In genomic region chr19:32264568-32264967, GRCh38 we compare ENCODE assay signal across 30 cellular contexts.
"Had no signal": no experiment of that assay in that cellular context is flagged by ENCODE, and none has a peak within 500 bp of the region (broad histone marks: within the 10 kb centered on the region; RNA-seq: fewer than 3 reads in every experiment).

No MANE protein-coding gene starts in this region.

- H3K4me1 Mint-ChIP-seq: activated CD4-positive, alpha-beta T cell treated with anti-CD3 and anti-CD28 coated beads, Interleukin-2, amount 10 ng/mL, durations not matched to agents 7 days and 5 days; activated T-helper 17 cell treated with anti-CD3 and anti-CD28 coated beads, Interleukin-2, amount 50 U/mL, for 72 hours; central memory CD8-positive, alpha-beta T cell; T-helper 17 cell had no signal

- H3K27me3 Mint-ChIP-seq: activated CD4-positive, alpha-beta T cell treated with anti-CD3 and anti-CD28 coated beads, Interleukin-2, amount 10 ng/mL, durations not matched to agents 7 days and 5 days had no signal

- H3K27ac ChIP-seq: brain microvascular endothelial cell, coronary artery, dorsolateral prefrontal cortex, esophagus muscularis mucosa, foreskin keratinocyte, gastrocnemius medialis, heart left ventricle had no signal

- H3K4me1 ChIP-seq: esophagus muscularis mucosa, foreskin keratinocyte, gastrocnemius medialis, heart left ventricle had no signal

- DNase-seq: activated CD4-positive, alpha-beta T cell treated with anti-CD3 and anti-CD28 coated beads for 1 hour; activated CD4-positive, alpha-beta T cell treated with anti-CD3 and anti-CD28 coated beads for 4 hours; activated CD4-positive, alpha-beta T cell treated with anti-CD3 and anti-CD28 coated beads, Interleukin-2, amount 10 ng/mL, durations not matched to agents 7 days and 5 days; activated CD4-positive, alpha-beta T cell treated with anti-CD3 and anti-CD28 coated beads, Interleukin-2, amount 50 U/mL, for 48 hours; activated CD8-positive, alpha-beta memory T cell treated with anti-CD3 and anti-CD28 coated beads for 24 hours; activated CD8-positive, alpha-beta T cell treated with anti-CD3 and anti-CD28 coated beads for 36 hours; activated effector memory CD4-positive, alpha-beta T cell treated with Interleukin-2 at 50 U/mL for 16 hours; activated gamma-delta T cell treated with Interleukin-2 at 50 U/mL for 16 hours; activated naive CD4-positive, alpha-beta T cell treated with anti-CD3 and anti-CD28 coated beads, Interleukin-2, amount 50 U/mL, for 16 hours; activated naive CD4-positive, alpha-beta T cell treated with Interleukin-2 at 50 U/mL for 16 hours; activated T-cell treated with anti-CD3 and anti-CD28 coated beads, Interleukin-2, amount 50 U/mL, for 4 hours; amniotic stem cell; anterior cingulate cortex; brain microvascular endothelial cell; dorsolateral prefrontal cortex; effector memory CD4-positive, alpha-beta T cell; erythroblast; foreskin keratinocyte; gastrocnemius medialis; glutamatergic neuron; heart left ventricle; T-helper 17 cell; T1000 had no signal

- H3K36me3 ChIP-seq: brain microvascular endothelial cell, esophagus muscularis mucosa, gastrocnemius medialis, heart left ventricle had no signal

- ATAC-seq: activated CD8-positive, alpha-beta T cell treated with anti-CD3 and anti-CD28 coated beads for 36 hours; activated T-cell treated with anti-CD3 and anti-CD28 coated beads, Interleukin-2, amount 50 U/mL, for 4 hours; activated T-helper 17 cell treated with anti-CD3 and anti-CD28 coated beads, Interleukin-2, amount 50 U/mL, for 72 hours; foreskin keratinocyte; gastrocnemius medialis; heart left ventricle; T-helper 17 cell had no signal

- H3K27ac Mint-ChIP-seq: activated CD4-positive, alpha-beta T cell treated with anti-CD3 and anti-CD28 coated beads, Interleukin-2, amount 10 ng/mL, durations not matched to agents 7 days and 5 days; activated CD8-positive, alpha-beta T cell treated with anti-CD3 and anti-CD28 coated beads for 36 hours; activated naive CD8-positive, alpha-beta T cell; activated T-helper 17 cell treated with anti-CD3 and anti-CD28 coated beads, Interleukin-2, amount 50 U/mL, for 72 hours; dendritic cell treated with granulocyte-macrophage colony-stimulating factor and Interleukin-4, amounts not matched to agents 40 ng/mL and 50 ng/mL, for 4 days; T-helper 17 cell; T-helper 2 cell treated with Interferon-gamma antibody and Interleukin-4, amounts not matched to agents 5 μg/mL and 100 μg/mL, for 36 hours had no signal

- H3K27me3 ChIP-seq: brain microvascular endothelial cell, foreskin keratinocyte, gastrocnemius medialis had no signal

- H3K4me3 ChIP-seq: coronary artery, dorsolateral prefrontal cortex, esophagus muscularis mucosa, gastrocnemius medialis, heart left ventricle had no signal

- H3K4me3 Mint-ChIP-seq: activated CD4-positive, alpha-beta T cell treated with anti-CD3 and anti-CD28 coated beads, Interleukin-2, amount 10 ng/mL, durations not matched to agents 7 days and 5 days; activated CD8-positive, alpha-beta T cell treated with anti-CD3 and anti-CD28 coated beads for 36 hours; activated naive CD8-positive, alpha-beta T cell; activated T-cell treated with anti-CD3 and anti-CD28 coated beads, Interleukin-2, amount 50 U/mL, for 4 hours; activated T-helper 17 cell treated with anti-CD3 and anti-CD28 coated beads, Interleukin-2, amount 50 U/mL, for 72 hours; central memory CD8-positive, alpha-beta T cell; dendritic cell treated with granulocyte-macrophage colony-stimulating factor and Interleukin-4, amounts not matched to agents 40 ng/mL and 50 ng/mL, for 4 days; T-helper 17 cell; T-helper 2 cell treated with Interferon-gamma antibody and Interleukin-4, amounts not matched to agents 5 μg/mL and 100 μg/mL, for 36 hours had no signal

- H3K9me3 Mint-ChIP-seq: activated CD4-positive, alpha-beta T cell treated with anti-CD3 and anti-CD28 coated beads, Interleukin-2, amount 10 ng/mL, durations not matched to agents 7 days and 5 days; activated CD8-positive, alpha-beta T cell treated with anti-CD3 and anti-CD28 coated beads for 36 hours; activated T-cell treated with anti-CD3 and anti-CD28 coated beads, Interleukin-2, amount 50 U/mL, for 4 hours; activated T-helper 17 cell treated with anti-CD3 and anti-CD28 coated beads, Interleukin-2, amount 50 U/mL, for 72 hours; central memory CD8-positive, alpha-beta T cell; dendritic cell treated with granulocyte-macrophage colony-stimulating factor and Interleukin-4, amounts not matched to agents 40 ng/mL and 50 ng/mL, for 4 days; T-helper 2 cell treated with Interferon-gamma antibody and Interleukin-4, amounts not matched to agents 5 μg/mL and 100 μg/mL, for 36 hours had no signal

- H3K36me3 Mint-ChIP-seq: activated naive CD8-positive, alpha-beta T cell had no signal

- H3K9me3 ChIP-seq: esophagus muscularis mucosa, gastrocnemius medialis had no signal
